ENCODE assay signal across 19 cellular contexts in genomic region chr13:87361216-87361615, GRCh38.
"Had no signal": no experiment of that assay in that cellular context is flagged by ENCODE, and none has a peak within 500 bp of the region (broad histone marks: within the 10 kb centered on the region; RNA-seq: fewer than 3 reads in every experiment).

No MANE protein-coding gene starts in this region.

- DNase-seq: hippocampal formation; hypothalamus; immature natural killer cell; islet precursor cell; kidney; kidney glomerular epithelial cell; left cardiac atrium; left colon; left lung; left ventricle myocardium inferior; left ventricle myocardium superior; lower lobe of right lung; mammary epithelial cell; mesenchymal stem cell; mesendoderm; midbrain; mucosa of descending colon; naive B cell; naive thymus-derived CD4-positive, alpha-beta T cell had no signal

- ATAC-seq: left cardiac atrium; left colon; left lung; left ventricle myocardium superior; lower lobe of right lung; mucosa of descending colon; naive thymus-derived CD4-positive, alpha-beta T cell had no signal
